In genomic region chr1:86522230-86522629, GRCh38 we compare ENCODE assay signal across 18 cellular contexts. TPM values are rescaled to one million over a fixed set of nuclear protein-coding genes. Genes with fewer than 3 reads are reported as not detected.
DNase-seq lines count a peak whose midpoint lies in the region; TF ChIP-seq lines count a peak whose summit lies in the region.
"Had no signal": no experiment of that assay in that cellular context is flagged by ENCODE, and none has a peak within 500 bp of the region (broad histone marks: within the 10 kb centered on the region; RNA-seq: fewer than 3 reads in every experiment).

No MANE protein-coding gene starts in this region.

- H3K4me1 Mint-ChIP-seq in activated T-helper 2 cell treated with anti-CD3 and anti-CD28 coated beads, Interferon-gamma antibody, Interleukin-2, Interleukin-4, amounts not matched to agents 10 μg/mL and 5 μg/mL and 100 μg/mL, durations not matched to agents 14 hours and 24 hours and 36 hours (ENCODE audit: low read depth), result no peaks in the 10 kb centered on the region
- H3K4me1 Mint-ChIP-seq: CD14-positive monocyte, IgD-negative memory B cell had no signal

- no peak overlapping the region for H3K27ac ChIP-seq in PC-9
- no peak overlapping the region for H3K27ac ChIP-seq in osteoblast (ENCODE audit: low read depth, low read length)
- H3K27ac ChIP-seq in brain microvascular endothelial cell, result no peak overlapping the region

- no peaks in the 10 kb centered on the region for H3F3A ChIP-seq in PC-9 (ENCODE audit: insufficient read depth, low read depth)

- no peaks in the 10 kb centered on the region for H3K36me3 Mint-ChIP-seq in activated T-helper 2 cell treated with anti-CD3 and anti-CD28 coated beads, Interferon-gamma antibody, Interleukin-2, Interleukin-4, amounts not matched to agents 10 μg/mL and 5 μg/mL and 100 μg/mL, durations not matched to agents 14 hours and 24 hours and 36 hours (ENCODE audit: low read depth)
- H3K36me3 Mint-ChIP-seq: CD14-positive monocyte; CD8-positive, alpha-beta T cell; IgD-negative memory B cell had no signal

- no peaks in the 10 kb centered on the region for H3K36me3 ChIP-seq in PC-9 (ENCODE audit: low read depth)
- no peaks in the 10 kb centered on the region for H3K36me3 ChIP-seq in osteoblast (ENCODE audit: insufficient read depth, low read length)
- H3K36me3 ChIP-seq in brain microvascular endothelial cell (replicated peaks), result no peaks in the 10 kb centered on the region

- H3K27me3 ChIP-seq in PC-9 (ENCODE audit: insufficient read depth, low read depth) (no peaks in the 10 kb centered on the region), osteoblast (ENCODE audit: insufficient read depth, low read length) (peaks cover 2% of the 10 kb centered on the region), brain microvascular endothelial cell (replicated peaks) (no peaks in the 10 kb centered on the region)

- intact Hi-C loops in PC-9 (cut with micrococcal nuclease; ENCODE audit: unreplicated experiment), result no loop called here
- intact Hi-C loops in activated T-helper 2 cell treated with anti-CD3 and anti-CD28 coated beads, Interferon-gamma antibody, Interleukin-2, Interleukin-4, amounts not matched to agents 10 μg/mL and 5 μg/mL and 100 μg/mL, durations not matched to agents 14 hours and 24 hours and 36 hours (cut with micrococcal nuclease), result no loop called here

- H3K79me2 ChIP-seq in PC-9 (ENCODE audit: low read depth), result no peaks in the 10 kb centered on the region
- H3K79me2 ChIP-seq in osteoblast (ENCODE audit: insufficient read depth, low read length), result no peaks in the 10 kb centered on the region

- peaks cover 3% of the 10 kb centered on the region for H3K27me3 Mint-ChIP-seq in activated T-helper 2 cell treated with anti-CD3 and anti-CD28 coated beads, Interferon-gamma antibody, Interleukin-2, Interleukin-4, amounts not matched to agents 10 μg/mL and 5 μg/mL and 100 μg/mL, durations not matched to agents 14 hours and 24 hours and 36 hours (ENCODE audit: low read depth)
- H3K27me3 Mint-ChIP-seq: IgD-negative memory B cell had no signal

- peaks cover 3% of the 10 kb centered on the region; the same call in 1 of the 2 replicates for H3K9me2 ChIP-seq in PC-9 (ENCODE audit: insufficient read depth)

- H3K4me1 ChIP-seq in PC-9 (replicated peaks; ENCODE audit: insufficient read depth) (peaks cover 7% of the 10 kb centered on the region), osteoblast (ENCODE audit: insufficient read depth, low read length) (no peaks in the 10 kb centered on the region)

- no peaks in the 10 kb centered on the region for H3K9me3 Mint-ChIP-seq in activated T-helper 2 cell treated with anti-CD3 and anti-CD28 coated beads, Interferon-gamma antibody, Interleukin-2, Interleukin-4, amounts not matched to agents 10 μg/mL and 5 μg/mL and 100 μg/mL, durations not matched to agents 14 hours and 24 hours and 36 hours
- H3K9me3 Mint-ChIP-seq: CD8-positive, alpha-beta T cell had no signal

- H4K20me1 ChIP-seq in PC-9 (ENCODE audit: insufficient read depth), result no peaks in the 10 kb centered on the region
- no peaks in the 10 kb centered on the region for H4K20me1 ChIP-seq in osteoblast (ENCODE audit: insufficient read depth, low read length)

- DNase-seq in AG10803 (ENCODE audit: low read depth) (peak; percentile 42), PC-9 (no peak), fibroblast of gingiva (ENCODE audit: low read depth) (peak; percentile 7), osteoblast (ENCODE audit: insufficient read length, low spot score, missing footprints) (peak; percentile 59), brain microvascular endothelial cell (no peak), SIG-M5 treated with dmso at 0.1 percent for 504 hours (lab: John Stamatoyannopoulos, UW; ENCODE audit: unreplicated experiment) (no peak), OCI-M2 (lab: John Stamatoyannopoulos, UW; ENCODE audit: unreplicated experiment) (no peak)
- DNase-seq in activated T-helper 2 cell treated with anti-CD3 and anti-CD28 coated beads, Interferon-gamma antibody, Interleukin-2, Interleukin-4, amounts not matched to agents 10 μg/mL and 5 μg/mL and 100 μg/mL, durations not matched to agents 14 hours and 24 hours and 36 hours (ENCODE audit: low spot score), result no peak
- DNase-seq: 8988T; CD8-positive, alpha-beta T cell; COR-L47; DND-41; GOT3; H9 had no signal

- no TSS peak for BruUV-seq in PC-9 (replicated peaks; lab: Mats Ljungman, UMichigan)

- POLR2A ChIA-PET in PC-9 (lab: Charles Lee; ENCODE audit: unreplicated experiment), result no interaction called here

- no peak overlapping the region for H3K4me3 ChIP-seq in AG10803 (ENCODE audit: low read length)
- no peak overlapping the region for H3K4me3 ChIP-seq in PC-9
- no peak overlapping the region for H3K4me3 ChIP-seq in osteoblast (ENCODE audit: insufficient read depth, low read length)
- H3K4me3 ChIP-seq in brain microvascular endothelial cell (ENCODE audit: low read depth, low read length), result no peak overlapping the region
- H3K4me3 ChIP-seq: GM12878 had no signal

- in situ Hi-C loops in brain microvascular endothelial cell (cut with HindIII; ENCODE audit: low pct_ligation_motif_present, low sequenced_read_pairs), result no loop called here

- no peak overlapping the region for H3K27ac Mint-ChIP-seq in activated T-helper 2 cell treated with anti-CD3 and anti-CD28 coated beads, Interferon-gamma antibody, Interleukin-2, Interleukin-4, amounts not matched to agents 10 μg/mL and 5 μg/mL and 100 μg/mL, durations not matched to agents 14 hours and 24 hours and 36 hours
- H3K27ac Mint-ChIP-seq: CD14-positive monocyte; CD8-positive, alpha-beta T cell; H9; IgD-negative memory B cell had no signal

- H3K9me3 ChIP-seq in PC-9 (ENCODE audit: insufficient read depth, low read depth) (no peaks in the 10 kb centered on the region; the same call in 1 of the 2 replicates), osteoblast (ENCODE audit: low read depth, low read length) (no peaks in the 10 kb centered on the region)

- no peak overlapping the region for H3K4me3 Mint-ChIP-seq in activated T-helper 2 cell treated with anti-CD3 and anti-CD28 coated beads, Interferon-gamma antibody, Interleukin-2, Interleukin-4, amounts not matched to agents 10 μg/mL and 5 μg/mL and 100 μg/mL, durations not matched to agents 14 hours and 24 hours and 36 hours (ENCODE audit: low read depth)
- H3K4me3 Mint-ChIP-seq: CD14-positive monocyte; CD8-positive, alpha-beta T cell; H9; IgD-negative memory B cell had no signal

- CTCF ChIA-PET in PC-9 (lab: Charles Lee), result no interaction called here

- H3K4me2 ChIP-seq in PC-9 (no peak overlapping the region), osteoblast (ENCODE audit: insufficient read depth, low read length) (no peak overlapping the region)

- H2AFZ ChIP-seq in PC-9 (peak overlapping the region; percentile 55), osteoblast (ENCODE audit: low read length) (no peak overlapping the region)

- no peak for TF ChIP-seq CTCF in AG10803 (conservative IDR thresholded peaks at IDR 0.05; ENCODE audit: low read length)
- no peak for TF ChIP-seq CTCF in PC-9 (conservative IDR thresholded peaks at IDR 0.05)
- TF ChIP-seq CTCF in osteoblast (IDR thresholded peaks at IDR 0.05; ENCODE audit: extremely low read depth, low read depth, low read length), result no peak
- no peak for TF ChIP-seq CTCF in brain microvascular endothelial cell (IDR thresholded peaks at IDR 0.05; ENCODE audit: low read depth, low read length, missing control alignments)

RNA-seq across cellular contexts. Expression of gene CLCA4, which starts 24.6 kb away (rescaled TPM):
- total RNA-seq in PC-9 (2021) (not detected in 2 replicates), osteoblast (not detected in 2 replicates)
- total RNA-seq in activated T-helper 2 cell treated with anti-CD3 and anti-CD28 coated beads, Interferon-gamma antibody, Interleukin-2, Interleukin-4, amounts not matched to agents 10 μg/mL and 5 μg/mL and 100 μg/mL, durations not matched to agents 14 hours and 24 hours and 36 hours, result not detected in 2 replicates
- total RNA-seq: CD8-positive, alpha-beta T cell; GM12878; H9; HT1080 had no signal

RNA-seq across cellular contexts. Expression of gene CLCA1, which starts 53.5 kb away (rescaled TPM):
- total RNA-seq in PC-9 (2021) (not detected in 2 replicates), osteoblast (not detected in 2 replicates)
- total RNA-seq in activated T-helper 2 cell treated with anti-CD3 and anti-CD28 coated beads, Interferon-gamma antibody, Interleukin-2, Interleukin-4, amounts not matched to agents 10 μg/mL and 5 μg/mL and 100 μg/mL, durations not matched to agents 14 hours and 24 hours and 36 hours, result not detected in 2 replicates
- total RNA-seq: CD8-positive, alpha-beta T cell; H9; HT1080 had no signal

Comparison
In these comparisons a context has a peak if more than half of its experiments do, and no peak if none do; other contexts are left out.
1. DNase-seq: peak in AG10803 (single experiment), fibroblast of gingiva (single experiment) and osteoblast (single experiment); none in PC-9 (0 of 2), activated T-helper 2 cell treated with anti-CD3 and anti-CD28 coated beads, Interferon-gamma antibody, Interleukin-2, Interleukin-4, amounts not matched to agents 10 μg/mL and 5 μg/mL and 100 μg/mL, durations not matched to agents 14 hours and 24 hours and 36 hours (single experiment), brain microvascular endothelial cell (single experiment), SIG-M5 treated with dmso at 0.1 percent for 504 hours (single experiment) and OCI-M2 (single experiment).